In the genomic region with DNA sequence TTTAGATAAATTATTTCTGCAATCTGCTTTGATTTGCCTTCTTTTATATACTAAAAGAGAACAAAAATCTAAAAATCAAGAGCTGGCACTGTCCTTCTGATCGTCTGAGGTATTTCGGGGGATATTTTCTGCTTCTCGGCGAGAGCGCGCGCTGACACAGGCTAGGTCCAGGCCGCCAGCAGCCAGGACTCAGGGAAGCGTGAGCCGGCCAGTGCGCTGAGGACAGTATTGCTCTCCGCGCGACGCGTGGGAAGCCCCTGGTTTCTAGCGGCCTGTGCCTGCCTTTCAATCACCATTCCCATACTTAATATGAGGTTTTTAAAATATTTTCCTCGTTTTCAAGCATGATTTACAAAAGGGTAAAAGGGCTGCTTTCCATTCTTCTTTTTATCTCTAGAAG, we compare ENCODE assay signal across 34 cellular contexts.
A peak's percentile ranks its signal among the peaks of the same experiment; 100 is the strongest.
DNase-seq lines count a peak whose midpoint lies in the region; ATAC-seq and TF ChIP-seq lines count a peak whose summit lies in the region.
"Had no signal": no experiment of that assay in that cellular context is flagged by ENCODE, and none has a peak within 500 bp of the region (broad histone marks: within the 10 kb centered on the region; RNA-seq: fewer than 3 reads in every experiment).

No MANE protein-coding gene starts in this region.

- no peak overlapping the region for H3K4me2 ChIP-seq in neuronal stem cell (ENCODE audit: insufficient read depth, low read length, poor library complexity, severe bottlenecking)
- H3K4me2 ChIP-seq: A549 had no signal

- intact Hi-C loops in spleen (cut with DNase I; ENCODE audit: low total_unique reads) (no loop called here), sciatic nerve (cut with DNase I) (no loop called here)

- 96 to 97% methylated on average over 8 to 18 of the region's 18 CpGs for WGBS in endodermal cell (ENCODE audit: insufficient coverage in 1 of 2, insufficient read length in 1 of 2), 2 experiments
- WGBS in neuronal stem cell (ENCODE audit: extremely low coverage in 2 of 2, insufficient read length in 2 of 2, insufficient replicate concordance in 1 of 2), 2 donors, result no CpG with 5 or more reads among the region's 18 CpGs
- 90 to 95% (median 93%) methylated on average over 18 of the region's 18 CpGs for WGBS in spleen, 5 donors

- peaks cover 4% of the 10 kb centered on the region for H3K4me1 Mint-ChIP-seq in endodermal cell
- H3K4me1 Mint-ChIP-seq: B cell; CD14-positive monocyte; CD4-positive, alpha-beta memory T cell; CD4-positive, CD25-positive, alpha-beta regulatory T cell; CD8-positive, alpha-beta memory T cell had no signal

- H4K8ac ChIP-seq in neuronal stem cell (ENCODE audit: low read depth, low read length), result no peak overlapping the region

- no peak overlapping the region for H2BK15ac ChIP-seq in neuronal stem cell (ENCODE audit: low read length)

- no peak overlapping the region for H2BK120ac ChIP-seq in neuronal stem cell (ENCODE audit: low read depth, low read length)

- no peak overlapping the region for H3K4ac ChIP-seq in neuronal stem cell (ENCODE audit: low read length)

- no peak overlapping the region for H2AK5ac ChIP-seq in neuronal stem cell (ENCODE audit: low read depth, low read length)

- no peak overlapping the region for H2AFZ ChIP-seq in neuronal stem cell (ENCODE audit: low read length)

- H3K9me3 ChIP-seq in endodermal cell (ENCODE audit: control insufficient read depth, low read length) (no peaks in the 10 kb centered on the region), neuronal stem cell (replicated peaks in 1 of 2; ENCODE audit: control insufficient read depth in 2 of 2, insufficient read depth in 1 of 2, low read depth in 1 of 2, low read length in 2 of 2) (no peaks in the 10 kb centered on the region), spleen (peaks cover 0 to 8% (median 1%) of the 10 kb centered on the region in 8 donors)
- H3K9me3 ChIP-seq: A549, BE2C, BLaER1, Caco-2 had no signal

- no peak overlapping the region for H2BK5ac ChIP-seq in neuronal stem cell (ENCODE audit: low read length)

- H3K79me1 ChIP-seq in neuronal stem cell (ENCODE audit: low read depth, low read length), result no peaks in the 10 kb centered on the region

- H3K18ac ChIP-seq in neuronal stem cell (ENCODE audit: low read length), result peak overlapping the region; percentile 77

- H3K9me3 Mint-ChIP-seq in endodermal cell, result no peaks in the 10 kb centered on the region

- H3K27me3 ChIP-seq in endodermal cell (ENCODE audit: control insufficient read depth, insufficient read depth, low read length, poor library complexity, severe bottlenecking), result no peaks in the 10 kb centered on the region
- H3K27me3 ChIP-seq in neuronal stem cell (ENCODE audit: control insufficient read depth in 3 of 3, insufficient read depth in 3 of 3, low read depth in 1 of 3, low read length in 3 of 3), result no peaks in the 10 kb centered on the region
- H3K27me3 ChIP-seq in spleen (replicated peaks in 1 of 7), result no peaks in the 10 kb centered on the region
- H3K27me3 ChIP-seq: BE2C; BLaER1; BLaER1 treated with 17β-estradiol and CSF1 and Interleukin-3, amounts not matched to agents 10 nM and 100 nM had no signal

- peak; percentile 26 for DNase-seq in endodermal cell
- DNase-seq in islet precursor cell, result peak; percentile 2
- DNase-seq in neuronal stem cell (ENCODE audit: low spot score), result no peak
- peak; percentile 55 for DNase-seq in spleen
- no peak for DNase-seq in putamen (ENCODE audit: low spot score)
- no peak for DNase-seq in DMS79 treated with DMSO at 0.1 percent for 48 hours (lab: John Stamatoyannopoulos, UW)
- no peak for DNase-seq in sciatic nerve (ENCODE audit: low spot score)
- DNase-seq: 8988T; ACHN; AML-193; BE2C; C1 segment of cervical spinal cord; Caco-2; Calu3; CD4-positive, alpha-beta memory T cell; CD4-positive, alpha-beta T cell; CD4-positive, CD25-positive, alpha-beta regulatory T cell; CD8-positive, alpha-beta memory T cell; CD8-positive, alpha-beta T cell; COR-L47; DMS 273 treated with DMSO at 0.1 percent for 48 hours; DMS153; DMS53; DMS79; DND-41; EL had no signal

- no peak overlapping the region for H3K14ac ChIP-seq in neuronal stem cell (ENCODE audit: low read length)

- H3K4me3 Mint-ChIP-seq in endodermal cell, result no peak overlapping the region
- H3K4me3 Mint-ChIP-seq: B cell; CD14-positive monocyte; CD4-positive, alpha-beta memory T cell; CD4-positive, alpha-beta T cell; CD4-positive, CD25-positive, alpha-beta regulatory T cell; CD8-positive, alpha-beta memory T cell; CD8-positive, alpha-beta T cell had no signal

- H3K9ac ChIP-seq in endodermal cell (ENCODE audit: extremely low read depth, low read length, poor library complexity, severe bottlenecking) (no peak overlapping the region), neuronal stem cell (ENCODE audit: low read depth, low read length, poor library complexity) (no peak overlapping the region)
- H3K9ac ChIP-seq: BLaER1; BLaER1 treated with 17β-estradiol and CSF1 and Interleukin-3, amounts not matched to agents 10 nM and 100 nM had no signal

- no peak overlapping the region for H4K91ac ChIP-seq in neuronal stem cell (ENCODE audit: low read depth, low read length, poor library complexity)

- no peaks in the 10 kb centered on the region for H3K4me1 ChIP-seq in endodermal cell (ENCODE audit: control insufficient read depth, insufficient read depth, low read length)
- peaks cover 0 to 3% of the 10 kb centered on the region in 2 donors for H3K4me1 ChIP-seq in neuronal stem cell (ENCODE audit: control insufficient read depth in 2 of 2, insufficient read depth in 1 of 2, low read depth in 1 of 2, low read length in 2 of 2)
- no peaks in the 10 kb centered on the region for H3K4me1 ChIP-seq in spleen
- H3K4me1 ChIP-seq: A549, BE2C, Caco-2 had no signal

- H3K36me3 ChIP-seq in endodermal cell (ENCODE audit: control insufficient read depth, insufficient read depth, low read length) (no peaks in the 10 kb centered on the region), neuronal stem cell (replicated peaks in 1 of 2; ENCODE audit: control insufficient read depth in 2 of 2, insufficient read depth in 2 of 2, low read length in 2 of 2) (no peaks in the 10 kb centered on the region), spleen (no peaks in the 10 kb centered on the region)
- H3K36me3 ChIP-seq: BE2C; BLaER1; BLaER1 treated with 17β-estradiol and CSF1 and Interleukin-3, amounts not matched to agents 10 nM and 100 nM had no signal

- ATAC-seq in HG02623 (IDR thresholded peaks at IDR 0.05; ENCODE audit: unreplicated experiment) (no peak), sciatic nerve (no peak)
- ATAC-seq: A549; CD8-positive, alpha-beta T cell had no signal

- H3K27ac ChIP-seq in endodermal cell (ENCODE audit: low read depth, low read length) (no peak overlapping the region), neuronal stem cell (replicated peaks; ENCODE audit: low read length) (no peak overlapping the region), spleen (no peak overlapping the region)
- H3K27ac ChIP-seq: 22Rv1; A549; BLaER1; BLaER1 treated with 17β-estradiol and CSF1 and Interleukin-3, amounts not matched to agents 10 nM and 100 nM; C4-2B had no signal

- H3K27ac Mint-ChIP-seq in endodermal cell, result no peak overlapping the region
- H3K27ac Mint-ChIP-seq: B cell; CD4-positive, alpha-beta memory T cell; CD4-positive, alpha-beta T cell; CD4-positive, CD25-positive, alpha-beta regulatory T cell; CD8-positive, alpha-beta memory T cell; CD8-positive, alpha-beta T cell had no signal

- peaks cover 2% of the 10 kb centered on the region for H3K27me3 Mint-ChIP-seq in endodermal cell (ENCODE audit: insufficient read depth)
- H3K27me3 Mint-ChIP-seq: B cell; CD4-positive, alpha-beta memory T cell; CD4-positive, alpha-beta T cell; CD4-positive, CD25-positive, alpha-beta regulatory T cell; CD8-positive, alpha-beta memory T cell had no signal

- peak overlapping the region; percentile 49 for H2BK12ac ChIP-seq in neuronal stem cell (ENCODE audit: low read length)

- H3K23ac ChIP-seq in neuronal stem cell (ENCODE audit: low read depth, low read length, poor library complexity), result no peak overlapping the region

- no peaks in the 10 kb centered on the region for H3K36me3 Mint-ChIP-seq in endodermal cell (ENCODE audit: low read depth)
- H3K36me3 Mint-ChIP-seq: CD14-positive monocyte; CD4-positive, alpha-beta memory T cell; CD4-positive, CD25-positive, alpha-beta regulatory T cell; CD8-positive, alpha-beta memory T cell; CD8-positive, alpha-beta T cell had no signal

- H3K4me3 ChIP-seq in endodermal cell (ENCODE audit: low read length), result no peak overlapping the region
- no peak overlapping the region for H3K4me3 ChIP-seq in neuronal stem cell (ENCODE audit: low read length in 2 of 2)
- no peak overlapping the region for H3K4me3 ChIP-seq in spleen
- H3K4me3 ChIP-seq: A549; BLaER1; BLaER1 treated with 17β-estradiol and CSF1 and Interleukin-3, amounts not matched to agents 10 nM and 100 nM had no signal

- no peak for TF ChIP-seq CTCF in endodermal cell (conservative IDR thresholded peaks at IDR 0.05)
- TF ChIP-seq CTCF in spleen (IDR thresholded peaks at IDR 0.05 in 8 of 11, conservative IDR thresholded peaks at IDR 0.05 in 3 of 11), result no peak

- no peak for TF ChIP-seq POLR2A in spleen (IDR thresholded peaks at IDR 0.05)

Comparison
In these comparisons a context has a peak if more than half of its experiments do, and no peak if none do; other contexts are left out.
1. DNase-seq: peak in endodermal cell (single experiment), islet precursor cell (single experiment) and spleen (single experiment); none in neuronal stem cell (single experiment), putamen (single experiment), DMS79 treated with DMSO at 0.1 percent for 48 hours (single experiment) and sciatic nerve (single experiment).